In genomic region chr12:45296046-45296586, GRCh38 we compare ENCODE assay signal across 23 cellular contexts.
DNase-seq lines count a peak whose midpoint lies in the region; ATAC-seq, FAIRE-seq and TF ChIP-seq lines count a peak whose summit lies in the region.
"Had no signal": no experiment of that assay in that cellular context is flagged by ENCODE, and none has a peak within 500 bp of the region (broad histone marks: within the 10 kb centered on the region; RNA-seq: fewer than 3 reads in every experiment).

No MANE protein-coding gene starts in this region.

- H3K4me2 ChIP-seq in A549 (no peak overlapping the region), parathyroid adenoma (ENCODE audit: low read length) (no peak overlapping the region)
- H3K4me2 ChIP-seq: BLaER1 had no signal

- no peak overlapping the region for H2AFZ ChIP-seq in parathyroid adenoma
- H2AFZ ChIP-seq: GM23248 had no signal

- no peak; a peak in 1 of 6 replicates for ATAC-seq in A549
- ATAC-seq in HG03095 (IDR thresholded peaks at IDR 0.05; ENCODE audit: unreplicated experiment): no peak
- ATAC-seq in HG02588 (IDR thresholded peaks at IDR 0.05; ENCODE audit: unreplicated experiment): no peak
- ATAC-seq: CD8-positive, alpha-beta T cell; HCT116 had no signal

- no peak overlapping the region for H3K4me3 ChIP-seq in A549
- H3K4me3 ChIP-seq in fibroblast of villous mesenchyme (ENCODE audit: low read depth, low read length): no peak overlapping the region
- H3K4me3 ChIP-seq in parathyroid adenoma (ENCODE audit: low read depth, low read length): no peak overlapping the region
- H3K4me3 ChIP-seq in prostate gland: no peak overlapping the region
- H3K4me3 ChIP-seq: BLaER1, GM23248 had no signal

- H3K27ac ChIP-seq in A549 (no peak overlapping the region), parathyroid adenoma (peak overlapping the region; percentile 2), prostate gland (no peak overlapping the region)
- H3K27ac ChIP-seq: BLaER1, GM23248, RWPE1 had no signal

- H3K79me2 ChIP-seq in parathyroid adenoma: peaks cover 12% of the 10 kb centered on the region

- no peak for TF ChIP-seq CTCF in A549 (IDR thresholded peaks at IDR 0.05)
- no peak for TF ChIP-seq CTCF in fibroblast of villous mesenchyme (IDR thresholded peaks at IDR 0.05; ENCODE audit: insufficient read depth, low read depth, low read length)
- TF ChIP-seq CTCF in parathyroid adenoma (IDR thresholded peaks at IDR 0.05): no peak
- no peak for TF ChIP-seq CTCF in prostate gland (IDR thresholded peaks at IDR 0.05)

- intact Hi-C loops in prostate gland (cut with DNase I): no loop called here

- H3K36me3 ChIP-seq in parathyroid adenoma (ENCODE audit: control insufficient read depth, insufficient read depth, low read length) (no peaks in the 10 kb centered on the region), prostate gland (no peaks in the 10 kb centered on the region)
- H3K36me3 ChIP-seq: BLaER1 had no signal

- FAIRE-seq in A549 (lab: Jason Lieb, UNC): no peak
- FAIRE-seq: D721Med, GM12891 had no signal

- H3K27me3 ChIP-seq in parathyroid adenoma (ENCODE audit: control insufficient read depth, insufficient read depth, low read length) (no peaks in the 10 kb centered on the region), prostate gland (replicated peaks; ENCODE audit: insufficient read depth) (no peaks in the 10 kb centered on the region)
- H3K27me3 ChIP-seq: BLaER1 had no signal

- 66% methylated on average over 7 of the region's 7 CpGs for WGBS in A549 (ENCODE audit: missing lambda C conversion rate)
- 54% methylated on average over 7 of the region's 7 CpGs for WGBS in prostate gland

- H3K9ac ChIP-seq in parathyroid adenoma: no peak overlapping the region
- H3K9ac ChIP-seq: BLaER1, GM23248 had no signal

- no peak for TF ChIP-seq RAD21 in A549 (conservative IDR thresholded peaks at IDR 0.05 in 1 of 2, IDR thresholded peaks at IDR 0.05 in 1 of 2)

- POLR2A ChIA-PET in A549 (lab: Yijun Ruan, JAX): no interaction called here

- DNase-seq in A549 (ENCODE audit: low read depth in 1 of 2, low spot score in 1 of 2): no peak
- peak; percentile 58 for DNase-seq in NCI-H226
- peak; percentile 60 for DNase-seq in fibroblast of villous mesenchyme (ENCODE audit: low read depth)
- no peak for DNase-seq in prostate gland (ENCODE audit: low spot score)
- no peak for DNase-seq in NCI-H1092 (lab: John Stamatoyannopoulos, UW)
- DNase-seq: CD8-positive, alpha-beta T cell; DMS79 treated with DMSO at 0.1 percent for 48 hours; GF-D8; GM23248; Karpas-422; MM.1S; NCI-H1105; NCI-H1694 treated with DMSO at 0.1 percent for 48 hours; NCI-H69; OCI-M1 had no signal

- TF ChIP-seq EP300 in A549 (IDR thresholded peaks at IDR 0.05): no peak

- CTCF ChIA-PET in A549 (lab: Yijun Ruan, JAX): interaction anchor here (0.8 to 1.3 kb wide), 2 partner anchors 33 to 106 kb away, joined by 3 to 4 read pairs; no protein-coding TSS in a partner anchor

- H3K9me3 ChIP-seq in A549 (no peaks in the 10 kb centered on the region), parathyroid adenoma (ENCODE audit: control insufficient read depth, low read length) (no peaks in the 10 kb centered on the region), prostate gland (no peaks in the 10 kb centered on the region)
- H3K9me3 ChIP-seq: BLaER1 had no signal

- peaks cover 32% of the 10 kb centered on the region; the same call in 2 of the 3 replicates for H3K4me1 ChIP-seq in A549
- H3K4me1 ChIP-seq in parathyroid adenoma: peaks cover 40% of the 10 kb centered on the region
- H3K4me1 ChIP-seq in prostate gland (replicated peaks): no peaks in the 10 kb centered on the region

- no peak for TF ChIP-seq POLR2A in A549 (IDR thresholded peaks at IDR 0.05; ENCODE audit: low read length)
- TF ChIP-seq POLR2A in prostate gland (IDR thresholded peaks at IDR 0.05): no peak

TF ChIP-seq in A549, 52 proteins besides CTCF, POLR2A, EP300 and RAD21:
- TF ChIP-seq GATA3 (IDR thresholded peaks at IDR 0.05; ENCODE audit: borderline replicate concordance) (peak; percentile 51; the same call in 1 of the 2 replicates), FOSL2 (IDR thresholded peaks at IDR 0.05) (no peak), FOSL2 (CRISPR knock-in tag; IDR thresholded peaks at IDR 0.05) (no peak)
TF ChIP-seq in A549: peak in this region for 1.

Comparison
In these comparisons a context has a peak if more than half of its experiments do, and no peak if none do; other contexts are left out.
1. DNase-seq: peak in NCI-H226 (single experiment) and fibroblast of villous mesenchyme (single experiment); none in A549 (0 of 2), prostate gland (single experiment) and NCI-H1092 (single experiment).